Comparison of ENCODE assay signal across 10 cellular contexts in genomic region chr14:37593496-37594237, GRCh38. TPM values are rescaled to one million over a fixed set of nuclear protein-coding genes. Genes with fewer than 3 reads are reported as not detected.
DNase-seq lines count a peak whose midpoint lies in the region; ATAC-seq and TF ChIP-seq lines count a peak whose summit lies in the region.
"Had no signal": no experiment of that assay in that cellular context is flagged by ENCODE, and none has a peak within 500 bp of the region (broad histone marks: within the 10 kb centered on the region; RNA-seq: fewer than 3 reads in every experiment).

No MANE protein-coding gene starts in this region.

- no peak for TF ChIP-seq CTCF in fibroblast of villous mesenchyme (IDR thresholded peaks at IDR 0.05; ENCODE audit: insufficient read depth, low read depth, low read length)
- no peak for TF ChIP-seq CTCF in BE2C (IDR thresholded peaks at IDR 0.05; ENCODE audit: low read depth, low read length)

- peak overlapping the region; percentile 53 for H3K4me3 Mint-ChIP-seq in activated CD4-positive, alpha-beta T cell treated with anti-CD3 and anti-CD28 coated beads for 36 hours
- H3K4me3 Mint-ChIP-seq in stimulated activated naive B cell treated with anti-CD40 and anti-IgM and Interleukin-4, amounts not matched to agents 10 μg/mL and 1 μg/mL and 100 μg/mL, for 72 hours: peak overlapping the region in 1 of 2 donors; percentile 50

- H3K9me3 ChIP-seq in SK-N-MC (ENCODE audit: low read depth, low read length): no peaks in the 10 kb centered on the region
- H3K9me3 ChIP-seq in BE2C: no peaks in the 10 kb centered on the region

- no peak overlapping the region for H3K27ac ChIP-seq in SK-N-MC

- H3K27me3 ChIP-seq in BE2C: peaks cover 99% of the 10 kb centered on the region

- peaks cover 15% of the 10 kb centered on the region for H3K9me3 Mint-ChIP-seq in activated CD4-positive, alpha-beta T cell treated with anti-CD3 and anti-CD28 coated beads for 36 hours (ENCODE audit: low read depth)
- H3K9me3 Mint-ChIP-seq in stimulated activated naive B cell treated with anti-CD40 and anti-IgM and Interleukin-4, amounts not matched to agents 10 μg/mL and 1 μg/mL and 100 μg/mL, for 72 hours: peaks cover 4 to 8% of the 10 kb centered on the region in 2 donors

- H3K4me3 ChIP-seq in SK-N-MC: peak overlapping the region; percentile 90
- H3K4me3 ChIP-seq in fibroblast of villous mesenchyme (ENCODE audit: low read depth, low read length): peak overlapping the region; percentile 65
- H3K4me3 ChIP-seq in BE2C (ENCODE audit: low read depth, low read length): no peak overlapping the region

- H3K4me1 Mint-ChIP-seq in activated CD4-positive, alpha-beta T cell treated with anti-CD3 and anti-CD28 coated beads for 36 hours: peaks cover 21% of the 10 kb centered on the region
- peaks cover 12 to 31% of the 10 kb centered on the region in 2 donors for H3K4me1 Mint-ChIP-seq in stimulated activated naive B cell treated with anti-CD40 and anti-IgM and Interleukin-4, amounts not matched to agents 10 μg/mL and 1 μg/mL and 100 μg/mL, for 72 hours

- intact Hi-C loops in activated CD4-positive, alpha-beta T cell treated with anti-CD3 and anti-CD28 coated beads for 36 hours (cut with DNase I, micrococcal nuclease): loop anchor here (2.0 to 10.0 kb wide), 7 partner anchors 347 to 1269 kb away; partner anchors contain the start of genes MBIP (in 1 of the 2) and PAX9 (in 1 of the 2)

- POLR2A ChIA-PET in activated CD4-positive, alpha-beta T cell treated with anti-CD3 and anti-CD28 coated beads for 36 hours (lab: Charles Lee): no interaction called here

- no peaks in the 10 kb centered on the region for H3K4me1 ChIP-seq in BE2C

- ATAC-seq in activated CD4-positive, alpha-beta T cell treated with anti-CD3 and anti-CD28 coated beads for 36 hours: no peak
- no peak for ATAC-seq in stimulated activated naive B cell treated with anti-CD40 and anti-IgM and Interleukin-4, amounts not matched to agents 10 μg/mL and 1 μg/mL and 100 μg/mL, for 72 hours (replicated peaks)
- ATAC-seq in HG02759 (IDR thresholded peaks at IDR 0.05; ENCODE audit: unreplicated experiment): no peak
- ATAC-seq in GM21717 (IDR thresholded peaks at IDR 0.05; ENCODE audit: unreplicated experiment): no peak

- CTCF ChIA-PET in activated CD4-positive, alpha-beta T cell treated with anti-CD3 and anti-CD28 coated beads for 36 hours (lab: Charles Lee): interaction anchor here (0.8 kb wide), 1 partner anchor 606 kb away, joined by 3 read pairs; no protein-coding TSS in a partner anchor

- H3K36me3 ChIP-seq in SK-N-MC (ENCODE audit: insufficient read depth, low read length) (peaks cover 11% of the 10 kb centered on the region), BE2C (no peaks in the 10 kb centered on the region)

- peaks cover 67% of the 10 kb centered on the region for H3K27me3 Mint-ChIP-seq in activated CD4-positive, alpha-beta T cell treated with anti-CD3 and anti-CD28 coated beads for 36 hours
- H3K27me3 Mint-ChIP-seq in stimulated activated naive B cell treated with anti-CD40 and anti-IgM and Interleukin-4, amounts not matched to agents 10 μg/mL and 1 μg/mL and 100 μg/mL, for 72 hours: peaks cover 61 to 86% of the 10 kb centered on the region in 2 donors

- peak overlapping the region; percentile 74 for H3K9ac ChIP-seq in SK-N-MC (ENCODE audit: insufficient read length)

- no peak for DNase-seq in activated CD4-positive, alpha-beta T cell treated with anti-CD3 and anti-CD28 coated beads for 36 hours
- no peak for DNase-seq in activated CD4-positive, alpha-beta T cell treated with anti-CD3 and anti-CD28 coated beads for 48 hours
- DNase-seq in SK-N-MC (ENCODE audit: low read depth, low spot score) (no peak), fibroblast of villous mesenchyme (ENCODE audit: low read depth) (no peak), BE2C (no peak)
- no peak for DNase-seq in stimulated activated naive B cell treated with anti-CD40 and anti-IgM and Interleukin-4, amounts not matched to agents 10 μg/mL and 1 μg/mL and 100 μg/mL, for 72 hours
- DNase-seq: cortex of kidney had no signal

- peaks cover 5% of the 10 kb centered on the region for H3K36me3 Mint-ChIP-seq in activated CD4-positive, alpha-beta T cell treated with anti-CD3 and anti-CD28 coated beads for 36 hours (ENCODE audit: low read depth)
- peaks cover 11 to 22% of the 10 kb centered on the region in 2 donors for H3K36me3 Mint-ChIP-seq in stimulated activated naive B cell treated with anti-CD40 and anti-IgM and Interleukin-4, amounts not matched to agents 10 μg/mL and 1 μg/mL and 100 μg/mL, for 72 hours

- H3K27ac Mint-ChIP-seq in activated CD4-positive, alpha-beta T cell treated with anti-CD3 and anti-CD28 coated beads for 36 hours: peak overlapping the region; percentile 29
- H3K27ac Mint-ChIP-seq in stimulated activated naive B cell treated with anti-CD40 and anti-IgM and Interleukin-4, amounts not matched to agents 10 μg/mL and 1 μg/mL and 100 μg/mL, for 72 hours: peak overlapping the region; percentile 89
- H3K27ac Mint-ChIP-seq: CD14-positive monocyte had no signal

RNA-seq across cellular contexts. Expression of gene FOXA1, which starts 1.4 kb away (rescaled TPM):
- total RNA-seq in activated CD4-positive, alpha-beta T cell treated with anti-CD3 and anti-CD28 coated beads for 36 hours: under 1 TPM; 0.05 to 0.07 TPM
- 0.32 TPM in 1 of 2 replicates, not detected in the other for total RNA-seq in fibroblast of villous mesenchyme
- not detected for polyA plus RNA-seq in BE2C (2012; ENCODE audit: insufficient read depth, insufficient read length, low read depth)
- polyA plus RNA-seq: CD14-positive monocyte had no signal

RNA-seq across cellular contexts. Expression of gene TTC6, which starts 1.8 kb away (rescaled TPM):
- not detected for total RNA-seq in activated CD4-positive, alpha-beta T cell treated with anti-CD3 and anti-CD28 coated beads for 36 hours
- total RNA-seq in fibroblast of villous mesenchyme: under 0.01 TPM in 2 replicates
- polyA plus RNA-seq in BE2C (2012; ENCODE audit: insufficient read depth, insufficient read length, low read depth): not detected
- polyA plus RNA-seq: CD14-positive monocyte had no signal
